In the genomic region with DNA sequence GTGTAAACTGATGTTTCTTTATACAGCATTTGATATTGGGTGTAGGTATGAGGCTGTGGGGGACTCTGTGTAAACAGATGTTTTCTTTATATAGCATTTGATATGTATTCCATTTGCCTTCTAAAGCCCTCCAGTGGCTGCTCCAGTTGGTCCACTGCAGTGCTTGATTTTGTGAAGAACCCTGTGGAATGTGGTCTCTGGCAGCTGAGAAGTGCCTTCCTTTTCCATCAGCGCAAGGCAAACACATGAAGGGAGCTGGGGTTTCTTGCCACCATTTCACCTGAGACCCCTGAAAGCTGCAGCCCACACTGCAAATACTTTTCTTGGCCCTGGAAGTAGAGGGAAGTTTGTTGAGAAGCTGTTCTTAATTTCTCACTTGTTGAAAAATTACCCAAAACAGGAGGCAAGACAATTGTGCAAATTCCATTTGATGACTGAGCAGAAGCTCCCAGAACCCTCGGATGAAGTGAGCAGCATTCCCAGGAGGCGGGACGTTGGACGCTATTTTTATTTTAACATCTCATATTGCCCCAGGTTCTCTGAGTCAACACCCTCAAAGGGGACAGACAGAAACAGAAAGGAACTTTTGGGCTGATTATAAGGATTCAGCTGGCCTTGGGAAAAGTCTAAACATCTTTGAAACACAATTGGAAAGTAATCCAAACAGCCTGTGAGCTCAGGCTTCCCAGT, we compare ENCODE assay signal across 14 cellular contexts.
A peak's percentile ranks its signal among the peaks of the same experiment; 100 is the strongest.
DNase-seq lines count a peak whose midpoint lies in the region; ATAC-seq and TF ChIP-seq lines count a peak whose summit lies in the region.
"Had no signal": no experiment of that assay in that cellular context is flagged by ENCODE, and none has a peak within 500 bp of the region (broad histone marks: within the 10 kb centered on the region; RNA-seq: fewer than 3 reads in every experiment).

No MANE protein-coding gene starts in this region.

- intact Hi-C loops in Right ventricle myocardium superior (cut with DNase I) (no loop called here), left ventricle myocardium inferior (cut with micrococcal nuclease) (no loop called here), esophagus muscularis mucosa (cut with DNase I) (no loop called here)

- H3K9me3 ChIP-seq in left ventricle myocardium inferior (replicated peaks): no peaks in the 10 kb centered on the region
- H3K9me3 ChIP-seq in esophagus muscularis mucosa: no peaks in the 10 kb centered on the region
- H3K9me3 ChIP-seq in neutrophil: no peaks in the 10 kb centered on the region

- no peak for TF ChIP-seq EP300 in esophagus muscularis mucosa (IDR thresholded peaks at IDR 0.05)

- H3K27ac ChIP-seq in left ventricle myocardium inferior (replicated peaks) (no peak overlapping the region), esophagus muscularis mucosa (replicated peaks in 1 of 4) (peak overlapping the region; percentile 36 to 62 (median 40)), neutrophil (peak overlapping the region; percentile 30)
- H3K27ac ChIP-seq: cardiac muscle cell had no signal

- H3K4me1 ChIP-seq in left ventricle myocardium inferior (peaks cover 42% of the 10 kb centered on the region), esophagus muscularis mucosa (peaks cover 21 to 33% (median 28%) of the 10 kb centered on the region in 4 donors), neutrophil (ENCODE audit: control insufficient read depth in 1 of 2, insufficient read depth in 1 of 2, low read depth in 1 of 2, low read length in 1 of 2) (peaks cover 13 to 17% of the 10 kb centered on the region in 2 experiments)

- no peak for TF ChIP-seq CTCF in left ventricle myocardium inferior (IDR thresholded peaks at IDR 0.05; ENCODE audit: borderline replicate concordance)
- TF ChIP-seq CTCF in esophagus muscularis mucosa (IDR thresholded peaks at IDR 0.05): no peak
- no peak for TF ChIP-seq CTCF in neutrophil (IDR thresholded peaks at IDR 0.05)

- 32% methylated on average over 5 of the region's 5 CpGs for WGBS in esophagus muscularis mucosa

- no peak overlapping the region for H3K4me3 ChIP-seq in left ventricle myocardium inferior
- peak overlapping the region in 2 of 4 donors; percentile 18 to 22 for H3K4me3 ChIP-seq in esophagus muscularis mucosa
- H3K4me3 ChIP-seq in neutrophil (ENCODE audit: low read depth in 1 of 2, low read length in 1 of 2): no peak overlapping the region
- H3K4me3 ChIP-seq: cardiac muscle cell had no signal

- no peak for DNase-seq in Right ventricle myocardium superior
- no peak for DNase-seq in left ventricle myocardium inferior
- no peak for DNase-seq in esophagus muscularis mucosa (ENCODE audit: extremely low spot score)
- DNase-seq in NCI-H146 (lab: John Stamatoyannopoulos, UW): no peak
- DNase-seq in H4 (ENCODE audit: low spot score): no peak
- DNase-seq in activated CD4-positive, CD25-positive, alpha-beta regulatory T cell (lab: John Stamatoyannopoulos, UW): no peak
- DNase-seq: DMS79; KG1; occipital lobe; stimulated activated CD4-positive, alpha-beta T cell treated with anti-CD3 and anti-CD28 coated beads, Interleukin-4, amount 100 ng/mL, for 4 hours had no signal

- no peaks in the 10 kb centered on the region for H3K36me3 ChIP-seq in left ventricle myocardium inferior
- H3K36me3 ChIP-seq in esophagus muscularis mucosa: no peaks in the 10 kb centered on the region
- H3K36me3 ChIP-seq in neutrophil: no peaks in the 10 kb centered on the region
- H3K36me3 ChIP-seq: cardiac muscle cell had no signal

- peak; percentile 53 for ATAC-seq in Right ventricle myocardium superior (ENCODE audit: poor library complexity)
- ATAC-seq in HG02623 (IDR thresholded peaks at IDR 0.05; ENCODE audit: unreplicated experiment): no peak
- ATAC-seq: Panc1 had no signal

- H3K27me3 ChIP-seq in left ventricle myocardium inferior (ENCODE audit: low read depth) (no peaks in the 10 kb centered on the region), esophagus muscularis mucosa (peaks cover 0 to 6% (median 0%) of the 10 kb centered on the region in 4 donors), neutrophil (no peaks in the 10 kb centered on the region)
- H3K27me3 ChIP-seq: cardiac muscle cell had no signal

- no peak for TF ChIP-seq POLR2A in esophagus muscularis mucosa (IDR thresholded peaks at IDR 0.05; ENCODE audit: low read depth)
